8 cellular contexts compared by ENCODE assay signal in the genomic region with DNA sequence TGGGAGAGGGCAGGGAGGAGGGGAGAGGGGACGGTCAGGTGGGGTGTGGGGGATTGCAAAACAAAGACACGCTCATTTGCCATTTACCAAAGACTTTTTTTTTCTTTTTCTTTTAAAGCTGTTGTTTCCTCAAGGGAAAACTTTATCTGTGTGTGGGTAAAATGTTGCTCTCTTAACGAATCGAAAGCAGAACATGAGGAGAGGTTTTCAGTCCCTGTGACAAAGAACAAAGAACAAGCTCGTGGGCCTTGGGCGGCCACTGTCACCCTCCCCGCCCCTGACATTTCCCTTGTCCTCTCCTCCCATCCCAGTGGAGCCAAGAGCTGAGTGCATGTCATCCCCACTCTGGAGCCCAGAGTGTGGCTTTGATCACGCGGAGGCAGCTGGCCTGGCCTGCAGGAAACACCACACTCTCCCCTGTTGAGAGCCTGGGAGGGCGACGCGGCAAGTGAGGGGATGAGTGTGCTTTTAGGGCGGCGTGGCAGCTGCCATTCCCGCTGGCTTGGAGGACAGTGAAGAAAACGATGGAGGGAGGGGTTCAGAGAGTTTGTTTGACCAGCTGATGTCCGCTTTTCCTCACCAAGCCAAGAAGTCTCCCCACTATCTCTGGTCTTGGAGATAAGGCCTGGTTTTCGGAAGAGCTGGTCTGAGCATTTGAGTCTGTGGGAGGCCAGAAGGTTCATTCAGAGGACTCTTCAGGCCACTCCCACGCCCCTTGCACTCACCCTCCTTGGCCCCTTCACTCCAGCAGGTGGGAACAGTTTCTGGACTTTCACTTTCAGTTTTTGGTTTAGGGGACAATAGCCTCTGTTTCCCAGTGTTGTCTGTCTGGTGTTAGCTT. TPM values are rescaled to one million over a fixed set of nuclear protein-coding genes. Genes with fewer than 3 reads are reported as not detected.
A peak's percentile ranks its signal among the peaks of the same experiment; 100 is the strongest.
DNase-seq lines count a peak whose midpoint lies in the region; ATAC-seq, FAIRE-seq and TF ChIP-seq lines count a peak whose summit lies in the region.

No MANE protein-coding gene starts in this region.

- no peak overlapping the region for H3K4me3 ChIP-seq in pancreas

- CTCF ChIA-PET in activated CD4-positive, alpha-beta memory T cell treated with anti-CD3 and anti-CD28 coated beads for 36 hours (lab: Charles Lee) = interaction anchor here (0.5 to 18.5 kb wide), 10 partner anchors 17 to 1095 kb away, joined by 3 to 392 read pairs (median 5); a partner anchor contains a TSS

- no peaks in the 10 kb centered on the region for H3K36me3 ChIP-seq in pancreas

- no peak for TF ChIP-seq CTCF in pancreas (IDR thresholded peaks at IDR 0.05)

- H3K4me3 Mint-ChIP-seq in activated CD4-positive, alpha-beta T cell treated with anti-CD3 and anti-CD28 coated beads, Interleukin-2, amount 10 ng/mL, durations not matched to agents 24 days and 14 days = peak overlapping the region; percentile 79
- peak overlapping the region; percentile 26 for H3K4me3 Mint-ChIP-seq in activated CD4-positive, alpha-beta memory T cell treated with anti-CD3 and anti-CD28 coated beads for 36 hours

- POLR2A ChIA-PET in activated CD4-positive, alpha-beta memory T cell treated with anti-CD3 and anti-CD28 coated beads for 36 hours (lab: Charles Lee) = interaction anchor here (0.5 to 5.5 kb wide), 9 partner anchors 12 to 136 kb away, joined by 3 to 56 read pairs (median 4); a partner anchor contains a TSS

- DNase-seq in activated CD4-positive, alpha-beta T cell treated with anti-CD3 and anti-CD28 coated beads, Interleukin-2, amount 10 ng/mL, durations not matched to agents 24 days and 14 days = peak; percentile 77
- DNase-seq in activated CD4-positive, alpha-beta T cell treated with anti-CD3 and anti-CD28 coated beads, Interleukin-2, amount 50 U/mL, for 1 hour = no peak
- DNase-seq in activated CD4-positive, alpha-beta memory T cell treated with anti-CD3 and anti-CD28 coated beads for 36 hours = peak; percentile 38
- DNase-seq in foreskin melanocyte (peak; percentile 53), pancreas (peak in 3 of 6 donors; percentile 16 to 50 (median 46)), NCI-H524 (lab: John Stamatoyannopoulos, UW) (no peak), HTR-8/SVneo (ENCODE audit: insufficient read length, low spot score) (no peak)

- no peaks in the 10 kb centered on the region for H3K9me3 Mint-ChIP-seq in activated CD4-positive, alpha-beta T cell treated with anti-CD3 and anti-CD28 coated beads, Interleukin-2, amount 10 ng/mL, durations not matched to agents 24 days and 14 days
- H3K9me3 Mint-ChIP-seq in activated CD4-positive, alpha-beta memory T cell treated with anti-CD3 and anti-CD28 coated beads for 36 hours = no peaks in the 10 kb centered on the region

- ATAC-seq in pancreas (peak in 2 of 4 donors; percentile 3 to 15), GM19463 (IDR thresholded peaks at IDR 0.05; ENCODE audit: unreplicated experiment) (no peak)

- no peaks in the 10 kb centered on the region for H3K27me3 Mint-ChIP-seq in activated CD4-positive, alpha-beta T cell treated with anti-CD3 and anti-CD28 coated beads, Interleukin-2, amount 10 ng/mL, durations not matched to agents 24 days and 14 days
- no peaks in the 10 kb centered on the region for H3K27me3 Mint-ChIP-seq in activated CD4-positive, alpha-beta memory T cell treated with anti-CD3 and anti-CD28 coated beads for 36 hours

- H3K27ac Mint-ChIP-seq in activated CD4-positive, alpha-beta T cell treated with anti-CD3 and anti-CD28 coated beads, Interleukin-2, amount 10 ng/mL, durations not matched to agents 24 days and 14 days = peak overlapping the region; percentile 88
- H3K27ac Mint-ChIP-seq in activated CD4-positive, alpha-beta memory T cell treated with anti-CD3 and anti-CD28 coated beads for 36 hours = peak overlapping the region; percentile 79

- H3K27me3 ChIP-seq in pancreas = no peaks in the 10 kb centered on the region

- H3K4me1 Mint-ChIP-seq in activated CD4-positive, alpha-beta T cell treated with anti-CD3 and anti-CD28 coated beads, Interleukin-2, amount 10 ng/mL, durations not matched to agents 24 days and 14 days = peaks cover 85% of the 10 kb centered on the region
- peaks cover 89% of the 10 kb centered on the region for H3K4me1 Mint-ChIP-seq in activated CD4-positive, alpha-beta memory T cell treated with anti-CD3 and anti-CD28 coated beads for 36 hours (ENCODE audit: low read depth)

- WGBS in pancreas, 2 donors = 73 to 75% methylated on average over 19 of the region's 19 CpGs

- intact Hi-C loops in activated CD4-positive, alpha-beta T cell treated with anti-CD3 and anti-CD28 coated beads, Interleukin-2, amount 10 ng/mL, durations not matched to agents 24 days and 14 days (cut with micrococcal nuclease) = no loop called here
- intact Hi-C loops in activated CD4-positive, alpha-beta memory T cell treated with anti-CD3 and anti-CD28 coated beads for 36 hours (cut with micrococcal nuclease) = no loop called here
- intact Hi-C loops in pancreas (cut with DNase I) = loop anchor here in 1 of 3 donors (10.0 kb wide), 1 partner anchor 189 kb away; a partner anchor contains a TSS

- H3K9me3 ChIP-seq in pancreas = no peaks in the 10 kb centered on the region

- FAIRE-seq in pancreas (lab: Jason Lieb, UNC) (no peak), HTR-8/SVneo (lab: Jason Lieb, UNC) (no peak)

- peaks cover 80% of the 10 kb centered on the region for H3K36me3 Mint-ChIP-seq in activated CD4-positive, alpha-beta T cell treated with anti-CD3 and anti-CD28 coated beads, Interleukin-2, amount 10 ng/mL, durations not matched to agents 24 days and 14 days (ENCODE audit: low read depth)
- peaks cover 70% of the 10 kb centered on the region for H3K36me3 Mint-ChIP-seq in activated CD4-positive, alpha-beta memory T cell treated with anti-CD3 and anti-CD28 coated beads for 36 hours

- H3K4me1 ChIP-seq in pancreas = peaks cover 5 to 8% (median 8%) of the 10 kb centered on the region in 3 donors

- peak overlapping the region in 3 of 4 donors; percentile 30 to 55 (median 33) for H3K27ac ChIP-seq in pancreas

RNA-seq across cellular contexts. Expression of a gene that starts 11.4 kb away (rescaled TPM):
- 217 and 220 TPM in 2 replicates for total RNA-seq in activated CD4-positive, alpha-beta T cell treated with anti-CD3 and anti-CD28 coated beads, Interleukin-2, amount 10 ng/mL, durations not matched to agents 24 days and 14 days
- total RNA-seq in activated CD4-positive, alpha-beta memory T cell treated with anti-CD3 and anti-CD28 coated beads for 36 hours = 100 to 1,000 TPM; 137 to 145 TPM
- under 1 TPM in 3 of 6 donors, not detected in 3; 0.09 to 0.82 (median 0.09) TPM for total RNA-seq in pancreas
- under 1 TPM; 0.07 to 0.08 TPM for polyA plus RNA-seq in pancreas

RNA-seq across cellular contexts. Expression of a gene that starts 52.5 kb away (rescaled TPM):
- 13.1 and 16.8 TPM in 2 replicates for total RNA-seq in activated CD4-positive, alpha-beta T cell treated with anti-CD3 and anti-CD28 coated beads, Interleukin-2, amount 10 ng/mL, durations not matched to agents 24 days and 14 days
- total RNA-seq in activated CD4-positive, alpha-beta memory T cell treated with anti-CD3 and anti-CD28 coated beads for 36 hours = 10 to 100 TPM; 14.5 to 15.2 TPM
- under 1 TPM in 2 of 6 donors, not detected in 4; 0.16 to 0.24 TPM for total RNA-seq in pancreas
- not detected for polyA plus RNA-seq in pancreas

Comparison
In these comparisons a context has a peak if more than half of its experiments do, and no peak if none do; other contexts are left out.
1. DNase-seq: peak in activated CD4-positive, alpha-beta T cell treated with anti-CD3 and anti-CD28 coated beads, Interleukin-2, amount 10 ng/mL, durations not matched to agents 24 days and 14 days (single experiment), activated CD4-positive, alpha-beta memory T cell treated with anti-CD3 and anti-CD28 coated beads for 36 hours (single experiment) and foreskin melanocyte (single experiment); none in activated CD4-positive, alpha-beta T cell treated with anti-CD3 and anti-CD28 coated beads, Interleukin-2, amount 50 U/mL, for 1 hour (single experiment), NCI-H524 (0 of 2) and HTR-8/SVneo (single experiment).
2. RNA of a gene that starts 11.4 kb away (total RNA-seq): 217 to 220 TPM in activated CD4-positive, alpha-beta T cell treated with anti-CD3 and anti-CD28 coated beads, Interleukin-2, amount 10 ng/mL, durations not matched to agents 24 days and 14 days and 137 to 145 TPM in activated CD4-positive, alpha-beta memory T cell treated with anti-CD3 and anti-CD28 coated beads for 36 hours; 0.09 to 0.82 TPM in pancreas; every median in the first group is over 10 times any median in the second.
3. RNA of a gene that starts 52.5 kb away (total RNA-seq): 14.5 to 15.2 TPM in activated CD4-positive, alpha-beta memory T cell treated with anti-CD3 and anti-CD28 coated beads for 36 hours and 13.1 to 16.8 TPM in activated CD4-positive, alpha-beta T cell treated with anti-CD3 and anti-CD28 coated beads, Interleukin-2, amount 10 ng/mL, durations not matched to agents 24 days and 14 days; 0.16 to 0.24 TPM in pancreas; every median in the first group is over 10 times any median in the second.